ENCODE assay signal across 19 cellular contexts in genomic region chr15:38576837-38577236, GRCh38. TPM values are rescaled to one million over a fixed set of nuclear protein-coding genes. Genes with fewer than 3 reads are reported as not detected.
DNase-seq lines count a peak whose midpoint lies in the region; ATAC-seq and TF ChIP-seq lines count a peak whose summit lies in the region.
"Had no signal": no experiment of that assay in that cellular context is flagged by ENCODE, and none has a peak within 500 bp of the region (broad histone marks: within the 10 kb centered on the region; RNA-seq: fewer than 3 reads in every experiment).

No MANE protein-coding gene starts in this region.

- POLR2A ChIA-PET in T-cell (lab: Charles Lee): interaction anchor here in 1 of 2 donors (0.9 to 1.3 kb wide), 2 partner anchors 95 to 109 kb away, joined by 3 read pairs; no protein-coding TSS in a partner anchor

- H3K9me3 Mint-ChIP-seq in activated T-cell treated with anti-CD3 and anti-CD28 coated beads, Interleukin-2, amount 50 U/mL, for 72 hours: peaks cover 2 to 11% of the 10 kb centered on the region in 2 donors
- H3K9me3 Mint-ChIP-seq in activated T-cell treated with anti-CD3 and anti-CD28 coated beads, Interleukin-2, amount 50 U/mL, for 4 hours: peaks cover 5% of the 10 kb centered on the region
- H3K9me3 Mint-ChIP-seq in T-cell: peaks cover 0 to 6% (median under 1%) of the 10 kb centered on the region in 3 donors
- H3K9me3 Mint-ChIP-seq in central memory CD8-positive, alpha-beta T cell: no peaks in the 10 kb centered on the region
- H3K9me3 Mint-ChIP-seq in stimulated activated effector memory CD8-positive, alpha-beta T cell treated with anti-CD3 and anti-CD28 coated beads, Interleukin-12 subunit alpha, Interleukin-12 subunit beta, amount 100 ng/mL, for 72 hours: peaks cover under 1% of the 10 kb centered on the region

- peaks cover 23% of the 10 kb centered on the region for H3K4me1 Mint-ChIP-seq in activated T-cell treated with anti-CD3 and anti-CD28 coated beads, Interleukin-2, amount 50 U/mL, for 72 hours (ENCODE audit: low read depth)
- H3K4me1 Mint-ChIP-seq in activated T-cell treated with anti-CD3 and anti-CD28 coated beads, Interleukin-2, amount 50 U/mL, for 4 hours (ENCODE audit: low read depth): peaks cover 32% of the 10 kb centered on the region
- H3K4me1 Mint-ChIP-seq in T-cell: peaks cover 36 to 60% (median 38%) of the 10 kb centered on the region in 3 donors
- H3K4me1 Mint-ChIP-seq in central memory CD8-positive, alpha-beta T cell: peaks cover 55% of the 10 kb centered on the region
- H3K4me1 Mint-ChIP-seq in stimulated activated effector memory CD8-positive, alpha-beta T cell treated with anti-CD3 and anti-CD28 coated beads, Interleukin-12 subunit alpha, Interleukin-12 subunit beta, amount 100 ng/mL, for 72 hours: peaks cover 31% of the 10 kb centered on the region

- no peak for TF ChIP-seq EP300 in suprapubic skin (IDR thresholded peaks at IDR 0.05)

- DNase-seq in activated T-cell treated with anti-CD3 and anti-CD28 coated beads, Interleukin-2, amount 50 U/mL, for 72 hours: no peak
- DNase-seq in activated T-cell treated with anti-CD3 and anti-CD28 coated beads, Interleukin-2, amount 50 U/mL, for 4 hours: no peak
- DNase-seq in T-cell (peak in 8 of 34 experiments; percentile 10 to 36 (median 24)), erythroblast (lab: John Stamatoyannopoulos, UW) (no peak), suprapubic skin (ENCODE audit: low spot score in 2 of 2) (no peak), NOMO-1 (lab: John Stamatoyannopoulos, UW; ENCODE audit: unreplicated experiment in 2 of 2) (no peak)
- peak in 1 of 2 donors; percentile 55 for DNase-seq in central memory CD8-positive, alpha-beta T cell (ENCODE audit: low spot score in 2 of 2)
- DNase-seq in stimulated activated effector memory CD8-positive, alpha-beta T cell treated with anti-CD3 and anti-CD28 coated beads, Interleukin-12 subunit alpha, Interleukin-12 subunit beta, amount 100 ng/mL, for 72 hours (ENCODE audit: low spot score in 2 of 2): no peak
- DNase-seq: Calu3, HCEC 1CT, KBM-7, MV-4-11, NCI-H1417, NCI-H1930, NCI-H510A, NCI-H774, PC-3 had no signal

- peak in 1 of 2 donors; percentile 32 for ATAC-seq in activated T-cell treated with anti-CD3 and anti-CD28 coated beads, Interleukin-2, amount 50 U/mL, for 72 hours (replicated peaks in 1 of 2)
- no peak for ATAC-seq in activated T-cell treated with anti-CD3 and anti-CD28 coated beads, Interleukin-2, amount 50 U/mL, for 4 hours
- peak in 3 of 4 experiments; percentile 31 to 70 (median 69) for ATAC-seq in T-cell (replicated peaks in 1 of 4)
- ATAC-seq in central memory CD8-positive, alpha-beta T cell (replicated peaks; ENCODE audit: extremely low read depth, poor library complexity, severe bottlenecking): peak; percentile 89
- ATAC-seq in stimulated activated effector memory CD8-positive, alpha-beta T cell treated with anti-CD3 and anti-CD28 coated beads, Interleukin-12 subunit alpha, Interleukin-12 subunit beta, amount 100 ng/mL, for 72 hours: peak; percentile 68
- ATAC-seq: PC-3 had no signal

- no peaks in the 10 kb centered on the region for H3K4me1 ChIP-seq in suprapubic skin

- H3K27me3 ChIP-seq in suprapubic skin: no peaks in the 10 kb centered on the region

- H3K9me3 ChIP-seq in suprapubic skin: no peaks in the 10 kb centered on the region

- TF ChIP-seq CTCF in suprapubic skin (IDR thresholded peaks at IDR 0.05): no peak

- TF ChIP-seq POLR2A in erythroblast (IDR thresholded peaks at IDR 0.05; ENCODE audit: low read length): no peak
- TF ChIP-seq POLR2A in suprapubic skin (IDR thresholded peaks at IDR 0.05): no peak

- peak overlapping the region in 1 of 2 donors; percentile 36 for H3K4me3 Mint-ChIP-seq in activated T-cell treated with anti-CD3 and anti-CD28 coated beads, Interleukin-2, amount 50 U/mL, for 72 hours
- no peak overlapping the region for H3K4me3 Mint-ChIP-seq in activated T-cell treated with anti-CD3 and anti-CD28 coated beads, Interleukin-2, amount 50 U/mL, for 4 hours
- peak overlapping the region; percentile 2 to 61 (median 48) for H3K4me3 Mint-ChIP-seq in T-cell
- H3K4me3 Mint-ChIP-seq in central memory CD8-positive, alpha-beta T cell: peak overlapping the region; percentile 41
- H3K4me3 Mint-ChIP-seq in stimulated activated effector memory CD8-positive, alpha-beta T cell treated with anti-CD3 and anti-CD28 coated beads, Interleukin-12 subunit alpha, Interleukin-12 subunit beta, amount 100 ng/mL, for 72 hours: peak overlapping the region; percentile 32

- 93% methylated on average over 3 of the region's 3 CpGs for whole genome bisulfite sequencing in suprapubic skin

- H3K27ac ChIP-seq in suprapubic skin: no peak overlapping the region
- H3K27ac ChIP-seq: C4-2B, RWPE1 had no signal

- H3K27ac Mint-ChIP-seq in activated T-cell treated with anti-CD3 and anti-CD28 coated beads, Interleukin-2, amount 50 U/mL, for 72 hours: peak overlapping the region; percentile 25
- peak overlapping the region; percentile 50 to 68 for H3K27ac Mint-ChIP-seq in T-cell
- peak overlapping the region; percentile 69 for H3K27ac Mint-ChIP-seq in central memory CD8-positive, alpha-beta T cell (ENCODE audit: low read depth)
- H3K27ac Mint-ChIP-seq in stimulated activated effector memory CD8-positive, alpha-beta T cell treated with anti-CD3 and anti-CD28 coated beads, Interleukin-12 subunit alpha, Interleukin-12 subunit beta, amount 100 ng/mL, for 72 hours: peak overlapping the region; percentile 67

- H3K36me3 ChIP-seq in suprapubic skin: no peaks in the 10 kb centered on the region

- H3K36me3 Mint-ChIP-seq in activated T-cell treated with anti-CD3 and anti-CD28 coated beads, Interleukin-2, amount 50 U/mL, for 72 hours (ENCODE audit: insufficient read depth in 2 of 2): peaks cover 4% of the 10 kb centered on the region in 2 donors
- peaks cover under 1% of the 10 kb centered on the region for H3K36me3 Mint-ChIP-seq in activated T-cell treated with anti-CD3 and anti-CD28 coated beads, Interleukin-2, amount 50 U/mL, for 4 hours (ENCODE audit: insufficient read depth)
- no peaks in the 10 kb centered on the region for H3K36me3 Mint-ChIP-seq in T-cell
- H3K36me3 Mint-ChIP-seq in central memory CD8-positive, alpha-beta T cell (ENCODE audit: insufficient read depth): peaks cover 5% of the 10 kb centered on the region
- H3K36me3 Mint-ChIP-seq in stimulated activated effector memory CD8-positive, alpha-beta T cell treated with anti-CD3 and anti-CD28 coated beads, Interleukin-12 subunit alpha, Interleukin-12 subunit beta, amount 100 ng/mL, for 72 hours: no peaks in the 10 kb centered on the region

- CTCF ChIA-PET in T-cell (lab: Charles Lee): interaction anchor here (0.5 to 1.2 kb wide), 5 partner anchors 13 to 1357 kb away, joined by 3 to 6 read pairs (median 3); partner anchors contain the start of genes EIF2AK4 (in 1 of the 2) and RASGRP1 (in 1 of the 2)

- H3K4me3 ChIP-seq in suprapubic skin: no peak overlapping the region

- no peaks in the 10 kb centered on the region for H3K27me3 Mint-ChIP-seq in activated T-cell treated with anti-CD3 and anti-CD28 coated beads, Interleukin-2, amount 50 U/mL, for 72 hours (ENCODE audit: low read depth)
- no peaks in the 10 kb centered on the region for H3K27me3 Mint-ChIP-seq in activated T-cell treated with anti-CD3 and anti-CD28 coated beads, Interleukin-2, amount 50 U/mL, for 4 hours (ENCODE audit: low read depth)
- no peaks in the 10 kb centered on the region for H3K27me3 Mint-ChIP-seq in T-cell
- H3K27me3 Mint-ChIP-seq in central memory CD8-positive, alpha-beta T cell: no peaks in the 10 kb centered on the region

RNA-seq across cellular contexts. Expression of gene RASGRP1, which starts 12.2 kb away (rescaled TPM):
- total RNA-seq in activated T-cell treated with anti-CD3 and anti-CD28 coated beads, Interleukin-2, amount 50 U/mL, for 72 hours: 100 to 1,000 TPM; 173 to 183 TPM
- 10 to 100 TPM; 36.9 to 55.5 (median 47.6) TPM for total RNA-seq in activated T-cell treated with anti-CD3 and anti-CD28 coated beads, Interleukin-2, amount 50 U/mL, for 4 hours
- total RNA-seq in T-cell (100 to 1,000 TPM; 118 to 148 (median 131) TPM), suprapubic skin (10 to 100 TPM; 14.4 to 25.9 (median 18.1) TPM)
- total RNA-seq: PC-3 had no signal

Comparison
In these comparisons a context has a peak if more than half of its experiments do, and no peak if none do; other contexts are left out.
1. ATAC-seq: peak in T-cell (3 of 4), central memory CD8-positive, alpha-beta T cell (single experiment) and stimulated activated effector memory CD8-positive, alpha-beta T cell treated with anti-CD3 and anti-CD28 coated beads, Interleukin-12 subunit alpha, Interleukin-12 subunit beta, amount 100 ng/mL, for 72 hours (single experiment); none in activated T-cell treated with anti-CD3 and anti-CD28 coated beads, Interleukin-2, amount 50 U/mL, for 4 hours (0 of 2).
2. Peak in every context shown above with its lines, with median percentiles within 50 percentile points of each other: H3K27ac Mint-ChIP-seq.